Comparison of ENCODE assay signal across 26 cellular contexts in the genomic region with DNA sequence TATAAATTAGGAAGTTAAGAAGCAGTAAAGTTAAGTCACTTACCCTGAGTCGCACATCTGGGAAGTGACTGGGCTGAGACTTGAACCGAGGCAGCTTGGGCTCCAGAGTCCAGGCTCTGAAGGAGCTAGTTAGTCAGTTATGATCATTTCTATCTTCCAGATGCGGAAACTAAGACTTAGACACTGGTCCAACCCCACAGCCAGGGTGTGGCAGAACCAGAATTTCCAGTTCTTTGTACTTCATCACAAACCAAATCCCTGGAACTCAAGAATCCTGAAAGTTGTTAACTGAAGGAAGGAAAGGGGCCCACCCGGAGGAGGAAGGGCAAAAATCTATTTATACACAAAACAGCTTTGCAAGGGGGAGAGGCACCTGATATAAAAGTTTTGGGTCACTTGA. TPM values are rescaled to one million over a fixed set of nuclear protein-coding genes. Genes with fewer than 3 reads are reported as not detected.
DNase-seq lines count a peak whose midpoint lies in the region; ATAC-seq, FAIRE-seq and TF ChIP-seq lines count a peak whose summit lies in the region.
"Had no signal": no experiment of that assay in that cellular context is flagged by ENCODE, and none has a peak within 500 bp of the region (broad histone marks: within the 10 kb centered on the region; RNA-seq: fewer than 3 reads in every experiment).

No MANE protein-coding gene starts in this region.

- H3K9ac ChIP-seq in K562 (ENCODE audit: insufficient read depth in 1 of 2, low read depth in 2 of 2, low read length in 2 of 2) = no peak overlapping the region

- peak overlapping the region; percentile 44; the same call in 1 of the 2 replicates for H2AFZ ChIP-seq in K562 (ENCODE audit: low read depth, low read length)

- 60% methylated on average over 3 of the region's 4 CpGs for WGBS in K562 (ENCODE audit: insufficient coverage, low coverage, missing lambda C conversion rate)
- 56 to 68% methylated on average over 4 of the region's 4 CpGs for WGBS in thyroid gland, 2 donors

- intact Hi-C loops in K562 (cut with micrococcal nuclease) = no loop called here
- intact Hi-C loops in left lung (cut with DNase I) = no loop called here
- intact Hi-C loops in thyroid gland (cut with DNase I) = no loop called here

- no peak overlapping the region; the same call in 2 of the 3 replicates for H3K27ac ChIP-seq in K562 (ENCODE audit: extremely low read depth, low read depth, low read length)
- no peak overlapping the region for H3K27ac ChIP-seq in left lung
- H3K27ac ChIP-seq in thyroid gland = no peak overlapping the region
- H3K27ac ChIP-seq: 22Rv1, body of pancreas, gastrocnemius medialis, lower lobe of right lung had no signal

- H3K36me3 ChIP-seq in K562 (ENCODE audit: control insufficient read depth, insufficient read depth, low read length) (no peaks in the 10 kb centered on the region), left lung (no peaks in the 10 kb centered on the region), thyroid gland (no peaks in the 10 kb centered on the region)
- H3K36me3 ChIP-seq: gastrocnemius medialis, lower lobe of right lung had no signal

- DNase-seq in DMS53 (lab: John Stamatoyannopoulos, UW) (peak; percentile 9), DMS53 treated with DMSO at 0.1 percent for 48 hours (lab: John Stamatoyannopoulos, UW; ENCODE audit: unreplicated experiment) (no peak), K562 (ENCODE audit: extremely low read depth in 1 of 4, low spot score in 3 of 4) (no peak), left lung (no peak), thyroid gland (peak; percentile 7 to 11), AG08395 (ENCODE audit: low spot score) (no peak)
- DNase-seq: activated CD4-positive, alpha-beta memory T cell treated with anti-CD3 and anti-CD28 coated beads for 36 hours; activated CD4-positive, alpha-beta T cell treated with anti-CD3 and anti-CD28 coated beads for 1 hour; activated CD8-positive, alpha-beta memory T cell treated with anti-CD3 and anti-CD28 coated beads, Interleukin-2, amount 50 U/mL, for 4 hours; activated naive CD4-positive, alpha-beta T cell treated with anti-CD3 and anti-CD28 coated beads, Interleukin-2, amount 50 U/mL, for 16 hours; dermis blood vessel endothelial cell; gastrocnemius medialis; H9; lower lobe of right lung; NCI-H1092 treated with DMSO at 0.1 percent for 48 hours; NCI-H187; NCI-H524 treated with DMSO at 0.1 percent for 48 hours; NK-92 treated with Interleukin-12 subunit alpha and Interleukin-12 subunit beta, amount 100 ng/mL, for 24 hours; SHP77 had no signal

- in situ Hi-C loops in K562 (cut with MboI) = no loop called here

- H3K9me1 ChIP-seq in K562 (ENCODE audit: control insufficient read depth, insufficient read depth, low read length) = no peaks in the 10 kb centered on the region

- no peak overlapping the region for H3K4me2 ChIP-seq in K562 (ENCODE audit: insufficient read depth, low read length)

- H3K4me1 ChIP-seq in K562 (replicated peaks in 1 of 2; ENCODE audit: control insufficient read depth in 2 of 2, insufficient read depth in 2 of 2, low read length in 2 of 2) (peaks cover 4 to 36% of the 10 kb centered on the region in 2 experiments; a peak in 4 of 5 replicates), left lung (peaks cover 0 to 11% of the 10 kb centered on the region in 2 donors), thyroid gland (peaks cover 0 to 3% of the 10 kb centered on the region in 2 donors)
- H3K4me1 ChIP-seq: body of pancreas had no signal

- H3K4me3 ChIP-seq in K562 (no peak overlapping the region), left lung (no peak overlapping the region), thyroid gland (replicated peaks in 1 of 3) (no peak overlapping the region)
- H3K4me3 ChIP-seq: body of pancreas, gastrocnemius medialis, lower lobe of right lung had no signal

- H3K9me3 ChIP-seq in K562 (replicated peaks; ENCODE audit: control insufficient read depth, insufficient read depth, low read depth, low read length) (no peaks in the 10 kb centered on the region), left lung (no peaks in the 10 kb centered on the region), thyroid gland (no peaks in the 10 kb centered on the region)
- H3K9me3 ChIP-seq: body of pancreas, gastrocnemius medialis, lower lobe of right lung had no signal

- TF ChIP-seq EP300 in K562 (IDR thresholded peaks at IDR 0.05; ENCODE audit: low read length) = no peak

- POLR2A ChIA-PET in K562 (lab: Yijun Ruan, JAX) = interaction anchor here (0.8 kb wide), 1 partner anchor 418 kb away, joined by 5 read pairs; no protein-coding TSS in a partner anchor

- TF ChIP-seq RAD21 in K562 (CRISPR knock-in tag; conservative IDR thresholded peaks at IDR 0.05 in 1 of 2, IDR thresholded peaks at IDR 0.05 in 1 of 2) = no peak

- ATAC-seq in K562 = no peak
- ATAC-seq in left lung = peak; percentile 58
- ATAC-seq in GM19455 (IDR thresholded peaks at IDR 0.05; ENCODE audit: unreplicated experiment) = no peak
- ATAC-seq in GM18861 (IDR thresholded peaks at IDR 0.05; ENCODE audit: unreplicated experiment) = no peak
- ATAC-seq: body of pancreas; stimulated activated memory B cell treated with anti-CD40 and anti-IgM and Interleukin-4, amounts not matched to agents 10 μg/mL and 1 μg/mL and 100 μg/mL, for 72 hours had no signal

- H3K27me3 ChIP-seq in K562 (ENCODE audit: control insufficient read depth in 2 of 2, insufficient read depth in 2 of 2, low read length in 2 of 2) (no peaks in the 10 kb centered on the region; a peak in 1 of 5 replicates), left lung (no peaks in the 10 kb centered on the region), thyroid gland (no peaks in the 10 kb centered on the region)
- H3K27me3 ChIP-seq: body of pancreas, gastrocnemius medialis had no signal

- CTCF ChIA-PET in K562 (lab: Yijun Ruan, JAX; ENCODE audit: low intra/inter-chr PET ratio) = no interaction called here

- no peaks in the 10 kb centered on the region for H3K79me2 ChIP-seq in K562 (ENCODE audit: control insufficient read depth, insufficient read depth, low read length)

- FAIRE-seq in K562 (lab: Jason Lieb, UNC) = no peak
- FAIRE-seq: endometrium, urothelium cell line had no signal

- TF ChIP-seq CTCF in K562 (IDR thresholded peaks at IDR 0.05 in 2 of 3, conservative IDR thresholded peaks at IDR 0.05 in 1 of 3; ENCODE audit: insufficient read depth in 2 of 3, low read depth in 1 of 3, low read length in 3 of 3) (no peak), left lung (IDR thresholded peaks at IDR 0.05) (no peak), thyroid gland (IDR thresholded peaks at IDR 0.05) (no peak)

- H4K20me1 ChIP-seq in K562 (replicated peaks; ENCODE audit: control insufficient read depth, insufficient read depth, low read length) = no peaks in the 10 kb centered on the region

- TF ChIP-seq POLR2A in K562 (conservative IDR thresholded peaks at IDR 0.05) (no peak), thyroid gland (IDR thresholded peaks at IDR 0.05) (no peak)

- BruUV-seq in K562 (replicated peaks; lab: Mats Ljungman, UMichigan) = no TSS peak

TF ChIP-seq in K562, 482 proteins besides CTCF, POLR2A, EP300 and RAD21 (continues in another document):
- TF ChIP-seq, protein P1, sequence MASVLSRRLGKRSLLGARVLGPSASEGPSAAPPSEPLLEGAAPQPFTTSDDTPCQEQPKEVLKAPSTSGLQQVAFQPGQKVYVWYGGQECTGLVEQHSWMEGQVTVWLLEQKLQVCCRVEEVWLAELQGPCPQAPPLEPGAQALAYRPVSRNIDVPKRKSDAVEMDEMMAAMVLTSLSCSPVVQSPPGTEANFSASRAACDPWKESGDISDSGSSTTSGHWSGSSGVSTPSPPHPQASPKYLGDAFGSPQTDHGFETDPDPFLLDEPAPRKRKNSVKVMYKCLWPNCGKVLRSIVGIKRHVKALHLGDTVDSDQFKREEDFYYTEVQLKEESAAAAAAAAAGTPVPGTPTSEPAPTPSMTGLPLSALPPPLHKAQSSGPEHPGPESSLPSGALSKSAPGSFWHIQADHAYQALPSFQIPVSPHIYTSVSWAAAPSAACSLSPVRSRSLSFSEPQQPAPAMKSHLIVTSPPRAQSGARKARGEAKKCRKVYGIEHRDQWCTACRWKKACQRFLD (CRISPR knock-in tag; IDR thresholded peaks at IDR 0.05) = 0 out of 2 replicates have a peak, but pooled peaks have one; percentile 2
- no peak for TF ChIP-seq TGIF2 (CRISPR knock-in tag; IDR thresholded peaks at IDR 0.05)

RNA-seq across cellular contexts. Expression of a gene that starts 11.9 kb away (rescaled TPM):
- 4.0 and 11.2 TPM in 2 replicates for total RNA-seq in K562 (2011; cell fraction: chromatin; rRNA removed; ENCODE audit: low replicate concordance)
- total RNA-seq in K562 (2011; cell fraction: nucleolus; rRNA removed) = 2.7 and 3.4 TPM in 2 replicates
- total RNA-seq in K562 (2011; cell fraction: nucleoplasm; rRNA removed) = 7.3 and 13.5 TPM in 2 replicates
- 4.9 and 6.6 TPM in 2 replicates for total RNA-seq in K562 (2014; rRNA removed)
- 13.4 and 13.8 TPM in 2 replicates for total RNA-seq in K562 (2014; rRNA removed; fragmentation: Illumina TruSeq; extraction: Trizol)
- 13.2 and 14.8 TPM in 2 replicates for total RNA-seq in K562 (2015; rRNA removed; fragmentation: Illumina TruSeq; extraction: Trizol)
- total RNA-seq in K562 (2021) = 12.6 and 13.5 TPM in 2 replicates
- polyA plus RNA-seq in K562 (2011; rRNA removed) = 6.0 and 9.6 TPM in 2 replicates
- polyA plus RNA-seq in K562 (2011; cell fraction: cytosol; rRNA removed) = 1.9 and 3.6 TPM in 2 replicates
- polyA plus RNA-seq in K562 (2011; cell fraction: nucleus; rRNA removed) = 4.8 and 5.3 TPM in 2 replicates
- 11.9 and 12.6 TPM in 2 replicates for polyA plus RNA-seq in K562 (2012)
- 14.7 and 16.6 TPM in 2 replicates for polyA plus RNA-seq in K562 (2014; fragmentation: Illumina TruSeq; extraction: Trizol)
- 1 to 10 TPM; 4.8 to 4.9 TPM for polyA plus RNA-seq in K562 (2014; fragmentation: Nextera tagmentation; extraction: Ambion mirVana)
- polyA plus RNA-seq in K562 (2014; rRNA removed) = 9.0 and 9.1 TPM in 2 replicates
- 9.1 and 10.5 TPM in 2 replicates for polyA minus RNA-seq in K562 (2011; rRNA and poly(A)+ RNA removed)
- 3.8 and 5.9 TPM in 2 replicates for polyA minus RNA-seq in K562 (2011; cell fraction: cytosol; rRNA and poly(A)+ RNA removed)
- polyA minus RNA-seq in K562 (2011; cell fraction: nucleus; rRNA and poly(A)+ RNA removed) = 4.4 and 7.7 TPM in 2 replicates
- 10 to 100 TPM; 15.2 to 17.6 TPM for total RNA-seq in left lung
- 10 to 100 TPM in 3 of 4 donors, 1 to 10 TPM in 1; 9.5 to 13.6 (median 11.0) TPM for total RNA-seq in thyroid gland

Comparison
In these comparisons a context has a peak if more than half of its experiments do, and no peak if none do; other contexts are left out.
1. DNase-seq: peak in DMS53 (single experiment) and thyroid gland (2 of 2); none in DMS53 treated with DMSO at 0.1 percent for 48 hours (single experiment), K562 (0 of 4), left lung (0 of 2) and AG08395 (single experiment).